ENCODE assay signal across 26 cellular contexts in genomic region chr15:71702496-71702895, GRCh38.
"Had no signal": no experiment of that assay in that cellular context is flagged by ENCODE, and none has a peak within 500 bp of the region (broad histone marks: within the 10 kb centered on the region; RNA-seq: fewer than 3 reads in every experiment).

No MANE protein-coding gene starts in this region.

- H3K27ac ChIP-seq: colonic mucosa, coronary artery, dorsolateral prefrontal cortex, epithelial cell of prostate, esophagus squamous epithelium, foreskin keratinocyte, gastrocnemius medialis, gastroesophageal sphincter, heart left ventricle, heart right ventricle, hepatocyte had no signal

- H3K4me2 ChIP-seq: hepatocyte had no signal

- H3K4me3 ChIP-seq: colonic mucosa, coronary artery, dorsolateral prefrontal cortex, esophagus squamous epithelium, gastrocnemius medialis, gastroesophageal sphincter, heart left ventricle, heart right ventricle, hepatocyte had no signal

- H3K9me3 ChIP-seq: colonic mucosa, esophagus squamous epithelium, gastrocnemius medialis, gastroesophageal sphincter, heart left ventricle had no signal

- H3K36me3 ChIP-seq: colonic mucosa, gastrocnemius medialis, gastroesophageal sphincter, heart left ventricle, heart right ventricle had no signal

- DNase-seq: colonic mucosa; cortex of kidney; dermis blood vessel endothelial cell; dorsolateral prefrontal cortex; effector CD4-positive, alpha-beta T cell; effector CD8-positive, alpha-beta T cell; effector memory CD4-positive, alpha-beta T cell; effector memory CD8-positive, alpha-beta T cell; endodermal cell; erythroblast; esophagus squamous epithelium; foreskin fibroblast; foreskin keratinocyte; foreskin melanocyte; gastrocnemius medialis; heart left ventricle; heart right ventricle; hippocampal formation had no signal

- H3K27me3 ChIP-seq: colonic mucosa, dorsolateral prefrontal cortex, esophagus squamous epithelium, foreskin keratinocyte, gastrocnemius medialis, gastroesophageal sphincter, heart left ventricle, heart right ventricle, hepatocyte had no signal

- H3K4me1 ChIP-seq: colonic mucosa, foreskin keratinocyte, gastrocnemius medialis had no signal

- ATAC-seq: effector memory CD8-positive, alpha-beta T cell; esophagus mucosa; foreskin keratinocyte; gastrocnemius medialis; gastroesophageal sphincter; heart left ventricle; heart right ventricle had no signal

- FAIRE-seq: endometrium, endothelial cell of umbilical vein, frontal cortex had no signal

- H2AFZ ChIP-seq: hepatocyte had no signal
